Comparison of ENCODE assay signal across 1 cellular context in the genomic region with DNA sequence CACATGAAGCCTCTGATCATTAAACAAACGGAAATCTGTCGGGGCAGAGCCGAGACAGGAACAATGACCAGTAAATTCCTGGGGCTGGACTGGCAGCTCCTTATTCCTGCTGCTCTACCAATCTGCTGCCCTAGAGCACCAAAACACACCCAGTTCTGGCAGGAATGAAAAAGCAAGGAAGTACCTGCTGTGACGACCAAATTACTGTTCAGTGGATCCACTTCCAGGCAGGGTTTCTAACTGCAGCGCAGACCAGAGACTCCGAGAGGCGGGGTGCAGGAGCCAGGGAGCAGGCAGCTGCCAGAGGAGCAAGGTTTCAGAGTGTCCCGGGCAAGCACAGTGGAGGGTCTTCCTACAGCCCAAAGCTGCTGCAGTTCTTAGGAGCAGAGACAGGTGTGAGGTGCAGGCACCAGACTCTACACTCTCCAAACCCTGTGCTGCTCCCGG.
TF ChIP-seq lines count a peak whose summit lies in the region.

No MANE protein-coding gene starts in this region.

TF ChIP-seq in HepG2, 621 proteins besides CTCF, POLR2A, EP300 and RAD21 (continued from another document):
- TF ChIP-seq, protein P1, sequence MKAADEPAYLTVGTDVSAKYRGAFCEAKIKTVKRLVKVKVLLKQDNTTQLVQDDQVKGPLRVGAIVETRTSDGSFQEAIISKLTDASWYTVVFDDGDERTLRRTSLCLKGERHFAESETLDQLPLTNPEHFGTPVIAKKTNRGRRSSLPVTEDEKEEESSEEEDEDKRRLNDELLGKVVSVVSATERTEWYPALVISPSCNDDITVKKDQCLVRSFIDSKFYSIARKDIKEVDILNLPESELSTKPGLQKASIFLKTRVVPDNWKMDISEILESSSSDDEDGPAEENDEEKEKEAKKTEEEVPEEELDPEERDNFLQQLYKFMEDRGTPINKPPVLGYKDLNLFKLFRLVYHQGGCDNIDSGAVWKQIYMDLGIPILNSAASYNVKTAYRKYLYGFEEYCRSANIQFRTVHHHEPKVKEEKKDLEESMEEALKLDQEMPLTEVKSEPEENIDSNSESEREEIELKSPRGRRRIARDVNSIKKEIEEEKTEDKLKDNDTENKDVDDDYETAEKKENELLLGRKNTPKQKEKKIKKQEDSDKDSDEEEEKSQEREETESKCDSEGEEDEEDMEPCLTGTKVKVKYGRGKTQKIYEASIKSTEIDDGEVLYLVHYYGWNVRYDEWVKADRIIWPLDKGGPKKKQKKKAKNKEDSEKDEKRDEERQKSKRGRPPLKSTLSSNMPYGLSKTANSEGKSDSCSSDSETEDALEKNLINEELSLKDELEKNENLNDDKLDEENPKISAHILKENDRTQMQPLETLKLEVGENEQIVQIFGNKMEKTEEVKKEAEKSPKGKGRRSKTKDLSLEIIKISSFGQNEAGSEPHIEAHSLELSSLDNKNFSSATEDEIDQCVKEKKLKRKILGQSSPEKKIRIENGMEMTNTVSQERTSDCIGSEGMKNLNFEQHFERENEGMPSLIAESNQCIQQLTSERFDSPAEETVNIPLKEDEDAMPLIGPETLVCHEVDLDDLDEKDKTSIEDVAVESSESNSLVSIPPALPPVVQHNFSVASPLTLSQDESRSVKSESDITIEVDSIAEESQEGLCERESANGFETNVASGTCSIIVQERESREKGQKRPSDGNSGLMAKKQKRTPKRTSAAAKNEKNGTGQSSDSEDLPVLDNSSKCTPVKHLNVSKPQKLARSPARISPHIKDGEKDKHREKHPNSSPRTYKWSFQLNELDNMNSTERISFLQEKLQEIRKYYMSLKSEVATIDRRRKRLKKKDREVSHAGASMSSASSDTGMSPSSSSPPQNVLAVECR (CRISPR knock-in tag; IDR thresholded peaks at IDR 0.05; ENCODE audit: borderline replicate concordance): 0 out of 2 replicates have a peak, but pooled peaks have one; percentile 0
- TF ChIP-seq ZNF629 (CRISPR knock-in tag; conservative IDR thresholded peaks at IDR 0.05) (no peak), SOX5 (CRISPR knock-in tag; IDR thresholded peaks at IDR 0.05; ENCODE audit: borderline replicate concordance) (peak; percentile 16; the same call in 1 of the 2 replicates), ZNF841 (CRISPR knock-in tag; IDR thresholded peaks at IDR 0.05; ENCODE audit: borderline replicate concordance) (no peak), ZNF614 (CRISPR knock-in tag; IDR thresholded peaks at IDR 0.05; ENCODE audit: borderline replicate concordance) (no peak), SP4 (CRISPR knock-in tag; IDR thresholded peaks at IDR 0.05) (peak; percentile 21; the same call in 1 of the 2 replicates)
- TF ChIP-seq, protein P2, sequence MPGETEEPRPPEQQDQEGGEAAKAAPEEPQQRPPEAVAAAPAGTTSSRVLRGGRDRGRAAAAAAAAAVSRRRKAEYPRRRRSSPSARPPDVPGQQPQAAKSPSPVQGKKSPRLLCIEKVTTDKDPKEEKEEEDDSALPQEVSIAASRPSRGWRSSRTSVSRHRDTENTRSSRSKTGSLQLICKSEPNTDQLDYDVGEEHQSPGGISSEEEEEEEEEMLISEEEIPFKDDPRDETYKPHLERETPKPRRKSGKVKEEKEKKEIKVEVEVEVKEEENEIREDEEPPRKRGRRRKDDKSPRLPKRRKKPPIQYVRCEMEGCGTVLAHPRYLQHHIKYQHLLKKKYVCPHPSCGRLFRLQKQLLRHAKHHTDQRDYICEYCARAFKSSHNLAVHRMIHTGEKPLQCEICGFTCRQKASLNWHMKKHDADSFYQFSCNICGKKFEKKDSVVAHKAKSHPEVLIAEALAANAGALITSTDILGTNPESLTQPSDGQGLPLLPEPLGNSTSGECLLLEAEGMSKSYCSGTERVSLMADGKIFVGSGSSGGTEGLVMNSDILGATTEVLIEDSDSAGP (CRISPR knock-in tag; IDR thresholded peaks at IDR 0.05; ENCODE audit: borderline replicate concordance): peak; percentile 28; the same call in 1 of the 2 replicates
